In the genomic region with DNA sequence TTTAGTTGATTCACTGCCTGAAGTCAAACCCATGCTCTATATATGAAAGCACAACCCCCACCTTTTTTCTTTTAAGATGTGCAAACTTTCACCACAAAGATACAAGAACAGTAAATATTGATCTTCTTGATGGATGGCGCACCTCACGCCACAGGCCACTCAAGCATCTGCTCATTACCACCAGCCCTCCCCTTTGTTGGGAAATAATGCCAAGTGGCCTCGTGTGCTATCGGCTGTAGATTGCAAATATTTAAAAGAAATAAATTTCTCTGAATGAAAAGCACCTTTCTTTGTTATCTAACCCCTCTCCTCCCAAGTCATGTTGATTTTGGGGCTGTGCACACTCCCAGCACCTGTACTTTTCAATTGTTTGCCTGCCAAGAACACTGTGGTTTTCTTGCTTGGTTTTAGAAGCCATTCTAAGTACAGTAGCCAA, we compare ENCODE assay signal across 14 cellular contexts.
DNase-seq lines count a peak whose midpoint lies in the region; ATAC-seq, FAIRE-seq and TF ChIP-seq lines count a peak whose summit lies in the region.
"Had no signal": no experiment of that assay in that cellular context is flagged by ENCODE, and none has a peak within 500 bp of the region (broad histone marks: within the 10 kb centered on the region; RNA-seq: fewer than 3 reads in every experiment).

No MANE protein-coding gene starts in this region.

- H3K4me3 ChIP-seq in Caco-2 (ENCODE audit: low read depth, low read length) (no peak overlapping the region), GM12878 (no peak overlapping the region), ascending aorta (no peak overlapping the region), neuronal stem cell (ENCODE audit: low read length in 2 of 2) (no peak overlapping the region)
- H3K4me3 ChIP-seq: testis had no signal

- DNase-seq in Caco-2 (peak; percentile 55 to 63), NCI-H1105 (lab: John Stamatoyannopoulos, UW) (peak; percentile 87), NCI-H2196 (lab: John Stamatoyannopoulos, UW; ENCODE audit: unreplicated experiment) (peak; percentile 92), GM12878 (ENCODE audit: low read depth, low spot score) (no peak), ascending aorta (ENCODE audit: low spot score in 2 of 2) (no peak), neuronal stem cell (ENCODE audit: low spot score) (no peak)
- no peak for DNase-seq in activated CD8-positive, alpha-beta T cell treated with anti-CD3 and anti-CD28 coated beads, Interleukin-2, amount 10 ng/mL, durations not matched to agents 7 days and 5 days
- DNase-seq: activated CD4-positive, alpha-beta T cell treated with anti-CD3 and anti-CD28 coated beads, Interleukin-2, amount 10 ng/mL, durations not matched to agents 24 days and 14 days; activated T-cell treated with anti-CD3 and anti-CD28 coated beads, Interleukin-2, amount 50 U/mL, for 4 hours; H9; NCI-H1694; testis had no signal

- no peak overlapping the region for H2AK5ac ChIP-seq in neuronal stem cell (ENCODE audit: low read depth, low read length)

- H3K4me2 ChIP-seq in GM12878 (ENCODE audit: control insufficient read depth, insufficient read depth), result no peak overlapping the region
- H3K4me2 ChIP-seq in neuronal stem cell (ENCODE audit: insufficient read depth, low read length, poor library complexity, severe bottlenecking), result no peak overlapping the region

- H3K18ac ChIP-seq in neuronal stem cell (ENCODE audit: low read length), result no peak overlapping the region

- no peak overlapping the region for H2BK12ac ChIP-seq in neuronal stem cell (ENCODE audit: low read length)

- in situ Hi-C loops in GM12878 (cut with MboI), result no loop called here

- H3K79me1 ChIP-seq in neuronal stem cell (ENCODE audit: low read depth, low read length), result no peaks in the 10 kb centered on the region

- TF ChIP-seq CTCF in Caco-2 (IDR thresholded peaks at IDR 0.05; ENCODE audit: insufficient read depth in 1 of 2, low read depth in 1 of 2, low read length in 1 of 2, severe bottlenecking in 1 of 2, unreplicated experiment in 1 of 2) (no peak), GM12878 (IDR thresholded peaks at IDR 0.05 in 2 of 3, conservative IDR thresholded peaks at IDR 0.05 in 1 of 3; ENCODE audit: control insufficient read depth in 2 of 3, extremely low read depth in 1 of 3, insufficient read depth in 1 of 3, low read depth in 3 of 3, low read length in 3 of 3) (no peak), ascending aorta (IDR thresholded peaks at IDR 0.05) (no peak)

- intact Hi-C loops in Caco-2 (cut with micrococcal nuclease; ENCODE audit: unreplicated experiment), result loop anchor here (1.0 kb wide), 2 partner anchors 43 to 127 kb away; no protein-coding TSS in a partner anchor
- intact Hi-C loops in GM12878 (cut with micrococcal nuclease; ENCODE audit: unreplicated experiment), result loop anchor here (2.0 to 5.0 kb wide), 3 partner anchors 68 to 416 kb away; a partner anchor contains a TSS
- intact Hi-C loops in ascending aorta (cut with DNase I), result no loop called here

- no peaks in the 10 kb centered on the region for H3K79me2 ChIP-seq in GM12878 (ENCODE audit: control insufficient read depth, insufficient read depth, low read length)

- CTCF ChIA-PET in Caco-2 (lab: Charles Lee) (no interaction called here), GM12878 (lab: Yijun Ruan, JAX) (no interaction called here)
- CTCF ChIA-PET in activated CD8-positive, alpha-beta T cell treated with anti-CD3 and anti-CD28 coated beads, Interleukin-2, amount 10 ng/mL, durations not matched to agents 7 days and 5 days (lab: Charles Lee), result no interaction called here

- FAIRE-seq in GM12878 (lab: Jason Lieb, UNC), result no peak
- FAIRE-seq: frontal cortex had no signal

- BruUV-seq in Caco-2 (replicated peaks; lab: Mats Ljungman, UMichigan), result no TSS peak
- BruUV-seq in GM12878 (replicated peaks; lab: Mats Ljungman, UMichigan), result no TSS peak

- TF ChIP-seq RAD21 in GM12878 (IDR thresholded peaks at IDR 0.05; ENCODE audit: insufficient read depth, low read depth, low read length), result no peak

- SMC1A ChIA-PET in GM12878 (lab: Charles Lee; ENCODE audit: uncharacterized antibody, unreplicated experiment), result interaction anchor here (1.0 kb wide), 1 partner anchor 94 kb away, joined by 4 read pairs; no protein-coding TSS in a partner anchor

- TF ChIP-seq EP300 in GM12878 (IDR thresholded peaks at IDR 0.05; ENCODE audit: borderline replicate concordance in 1 of 2, control insufficient read depth in 1 of 2, low read depth in 2 of 2, low read length in 2 of 2), result no peak

- H3K4me1 ChIP-seq in Caco-2, result no peaks in the 10 kb centered on the region
- H3K4me1 ChIP-seq in GM12878 (ENCODE audit: control insufficient read depth, insufficient read depth, low read length), result peaks cover 10% of the 10 kb centered on the region
- no peaks in the 10 kb centered on the region for H3K4me1 ChIP-seq in ascending aorta
- H3K4me1 ChIP-seq in neuronal stem cell (ENCODE audit: control insufficient read depth in 2 of 2, insufficient read depth in 1 of 2, low read depth in 1 of 2, low read length in 2 of 2), result no peaks in the 10 kb centered on the region
- H3K4me1 ChIP-seq: testis had no signal

- no peak overlapping the region for H2BK5ac ChIP-seq in neuronal stem cell (ENCODE audit: low read length)

- no peak overlapping the region for H3K27ac ChIP-seq in GM12878 (ENCODE audit: control insufficient read depth, insufficient read depth)
- no peak overlapping the region for H3K27ac ChIP-seq in ascending aorta
- no peak overlapping the region for H3K27ac ChIP-seq in neuronal stem cell (replicated peaks; ENCODE audit: low read length)
- H3K27ac ChIP-seq: testis had no signal

- no peaks in the 10 kb centered on the region for H3K27me3 Mint-ChIP-seq in Caco-2 (ENCODE audit: insufficient read depth, unreplicated experiment)
- H3K27me3 Mint-ChIP-seq in activated CD8-positive, alpha-beta T cell treated with anti-CD3 and anti-CD28 coated beads, Interleukin-2, amount 10 ng/mL, durations not matched to agents 7 days and 5 days (ENCODE audit: low read depth), result no peaks in the 10 kb centered on the region
- H3K27me3 Mint-ChIP-seq: activated CD4-positive, alpha-beta T cell treated with anti-CD3 and anti-CD28 coated beads, Interleukin-2, amount 10 ng/mL, durations not matched to agents 24 days and 14 days had no signal

- RAD21 ChIA-PET in GM12878 (lab: Charles Lee; ENCODE audit: unreplicated experiment), result no interaction called here

- H3K9ac ChIP-seq in GM12878 (ENCODE audit: control insufficient read depth, insufficient read depth, low read length) (no peak overlapping the region), neuronal stem cell (ENCODE audit: low read depth, low read length, poor library complexity) (no peak overlapping the region)

- H3K14ac ChIP-seq in neuronal stem cell (ENCODE audit: low read length), result no peak overlapping the region

- H3K4me1 Mint-ChIP-seq in Caco-2 (ENCODE audit: low read depth, unreplicated experiment), result no peaks in the 10 kb centered on the region
- peaks cover 13% of the 10 kb centered on the region for H3K4me1 Mint-ChIP-seq in activated CD8-positive, alpha-beta T cell treated with anti-CD3 and anti-CD28 coated beads, Interleukin-2, amount 10 ng/mL, durations not matched to agents 7 days and 5 days (ENCODE audit: low read depth)
- H3K4me1 Mint-ChIP-seq: H9 had no signal

- no peaks in the 10 kb centered on the region for H4K20me1 ChIP-seq in GM12878 (ENCODE audit: control insufficient read depth, insufficient read depth)

- H3K27ac Mint-ChIP-seq in Caco-2 (ENCODE audit: unreplicated experiment), result no peak overlapping the region
- H3K27ac Mint-ChIP-seq in activated CD8-positive, alpha-beta T cell treated with anti-CD3 and anti-CD28 coated beads, Interleukin-2, amount 10 ng/mL, durations not matched to agents 7 days and 5 days, result no peak overlapping the region
- H3K27ac Mint-ChIP-seq: activated CD4-positive, alpha-beta T cell treated with anti-CD3 and anti-CD28 coated beads, Interleukin-2, amount 10 ng/mL, durations not matched to agents 24 days and 14 days; H9 had no signal

- no peaks in the 10 kb centered on the region for H3K9me3 ChIP-seq in Caco-2
- H3K9me3 ChIP-seq in GM12878 (replicated peaks; ENCODE audit: control insufficient read depth, insufficient read depth, low read length), result peaks cover 7% of the 10 kb centered on the region
- no peaks in the 10 kb centered on the region for H3K9me3 ChIP-seq in ascending aorta
- no peaks in the 10 kb centered on the region for H3K9me3 ChIP-seq in neuronal stem cell (replicated peaks in 1 of 2; ENCODE audit: control insufficient read depth in 2 of 2, insufficient read depth in 1 of 2, low read depth in 1 of 2, low read length in 2 of 2)
- H3K9me3 ChIP-seq: testis had no signal

- no peak overlapping the region for H2BK15ac ChIP-seq in neuronal stem cell (ENCODE audit: low read length)

- H3K9me3 Mint-ChIP-seq in Caco-2 (ENCODE audit: unreplicated experiment), result no peaks in the 10 kb centered on the region
- peaks cover 6% of the 10 kb centered on the region for H3K9me3 Mint-ChIP-seq in activated CD8-positive, alpha-beta T cell treated with anti-CD3 and anti-CD28 coated beads, Interleukin-2, amount 10 ng/mL, durations not matched to agents 7 days and 5 days (ENCODE audit: insufficient read depth)
- H3K9me3 Mint-ChIP-seq: H9 had no signal

- no peak overlapping the region for H3K4me3 Mint-ChIP-seq in Caco-2 (ENCODE audit: unreplicated experiment)
- H3K4me3 Mint-ChIP-seq in activated CD8-positive, alpha-beta T cell treated with anti-CD3 and anti-CD28 coated beads, Interleukin-2, amount 10 ng/mL, durations not matched to agents 7 days and 5 days, result no peak overlapping the region
- H3K4me3 Mint-ChIP-seq: activated CD4-positive, alpha-beta T cell treated with anti-CD3 and anti-CD28 coated beads, Interleukin-2, amount 10 ng/mL, durations not matched to agents 24 days and 14 days; activated T-cell treated with anti-CD3 and anti-CD28 coated beads, Interleukin-2, amount 50 U/mL, for 4 hours; H9 had no signal

- H3K23ac ChIP-seq in neuronal stem cell (ENCODE audit: low read depth, low read length, poor library complexity), result no peak overlapping the region

- no peaks in the 10 kb centered on the region for H3K27me3 ChIP-seq in Caco-2 (replicated peaks; ENCODE audit: control insufficient read depth, insufficient read depth, low read length)
- H3K27me3 ChIP-seq in GM12878 (replicated peaks in 1 of 2; ENCODE audit: control insufficient read depth in 2 of 2, insufficient read depth in 2 of 2, low read length in 1 of 2), result no peaks in the 10 kb centered on the region
- H3K27me3 ChIP-seq in ascending aorta, result no peaks in the 10 kb centered on the region
- H3K27me3 ChIP-seq in neuronal stem cell (ENCODE audit: control insufficient read depth in 3 of 3, insufficient read depth in 3 of 3, low read depth in 1 of 3, low read length in 3 of 3), result no peaks in the 10 kb centered on the region
- H3K27me3 ChIP-seq: testis had no signal

- H2BK120ac ChIP-seq in neuronal stem cell (ENCODE audit: low read depth, low read length), result no peak overlapping the region

- H2AFZ ChIP-seq in GM12878 (ENCODE audit: control insufficient read depth, low read depth, low read length) (no peak overlapping the region), neuronal stem cell (ENCODE audit: low read length) (no peak overlapping the region)

- H3K36me3 Mint-ChIP-seq in Caco-2 (ENCODE audit: insufficient read depth, unreplicated experiment), result no peaks in the 10 kb centered on the region
- no peaks in the 10 kb centered on the region for H3K36me3 Mint-ChIP-seq in activated CD8-positive, alpha-beta T cell treated with anti-CD3 and anti-CD28 coated beads, Interleukin-2, amount 10 ng/mL, durations not matched to agents 7 days and 5 days (ENCODE audit: low read depth)

- no peak overlapping the region for H4K8ac ChIP-seq in neuronal stem cell (ENCODE audit: low read depth, low read length)

- H4K91ac ChIP-seq in neuronal stem cell (ENCODE audit: low read depth, low read length, poor library complexity), result no peak overlapping the region

- POLR2A ChIA-PET in Caco-2 (lab: Charles Lee) (no interaction called here), GM12878 (lab: Charles Lee) (no interaction called here)
- POLR2A ChIA-PET in activated CD8-positive, alpha-beta T cell treated with anti-CD3 and anti-CD28 coated beads, Interleukin-2, amount 10 ng/mL, durations not matched to agents 7 days and 5 days (lab: Charles Lee), result no interaction called here

- no peak overlapping the region for H3K4ac ChIP-seq in neuronal stem cell (ENCODE audit: low read length)

- WGBS in GM12878 (ENCODE audit: insufficient coverage, insufficient replicate concordance, low lambda C conversion rate, missing lambda C conversion rate), result 78% methylated on average over 4 of the region's 4 CpGs
- no CpG with 5 or more reads among the region's 4 CpGs for WGBS in neuronal stem cell (ENCODE audit: extremely low coverage in 2 of 2, insufficient read length in 2 of 2, insufficient replicate concordance in 1 of 2), 2 donors

- peak; percentile 40 for ATAC-seq in GM12878
- no peak for ATAC-seq in activated CD8-positive, alpha-beta T cell treated with anti-CD3 and anti-CD28 coated beads, Interleukin-2, amount 10 ng/mL, durations not matched to agents 7 days and 5 days
- ATAC-seq in GM21367 (IDR thresholded peaks at IDR 0.05; ENCODE audit: unreplicated experiment), result no peak
- ATAC-seq: activated T-cell treated with anti-CD3 and anti-CD28 coated beads, Interleukin-2, amount 50 U/mL, for 4 hours had no signal

- H3K36me3 ChIP-seq in Caco-2 (ENCODE audit: control insufficient read depth, insufficient read depth, low read length) (no peaks in the 10 kb centered on the region), GM12878 (ENCODE audit: control insufficient read depth in 2 of 2, insufficient read depth in 2 of 2, low read length in 1 of 2) (no peaks in the 10 kb centered on the region), ascending aorta (no peaks in the 10 kb centered on the region), neuronal stem cell (replicated peaks in 1 of 2; ENCODE audit: control insufficient read depth in 2 of 2, insufficient read depth in 2 of 2, low read length in 2 of 2) (no peaks in the 10 kb centered on the region)

- TF ChIP-seq POLR2A in GM12878 (IDR thresholded peaks at IDR 0.05; ENCODE audit: low read depth, low read length), result no peak

Comparison
In these comparisons a context has a peak if more than half of its experiments do, and no peak if none do; other contexts are left out.
1. DNase-seq: peak in Caco-2 (2 of 2), NCI-H1105 (single experiment) and NCI-H2196 (single experiment); none in GM12878 (single experiment), ascending aorta (0 of 2), activated CD8-positive, alpha-beta T cell treated with anti-CD3 and anti-CD28 coated beads, Interleukin-2, amount 10 ng/mL, durations not matched to agents 7 days and 5 days (single experiment) and neuronal stem cell (single experiment).